In the genomic region with DNA sequence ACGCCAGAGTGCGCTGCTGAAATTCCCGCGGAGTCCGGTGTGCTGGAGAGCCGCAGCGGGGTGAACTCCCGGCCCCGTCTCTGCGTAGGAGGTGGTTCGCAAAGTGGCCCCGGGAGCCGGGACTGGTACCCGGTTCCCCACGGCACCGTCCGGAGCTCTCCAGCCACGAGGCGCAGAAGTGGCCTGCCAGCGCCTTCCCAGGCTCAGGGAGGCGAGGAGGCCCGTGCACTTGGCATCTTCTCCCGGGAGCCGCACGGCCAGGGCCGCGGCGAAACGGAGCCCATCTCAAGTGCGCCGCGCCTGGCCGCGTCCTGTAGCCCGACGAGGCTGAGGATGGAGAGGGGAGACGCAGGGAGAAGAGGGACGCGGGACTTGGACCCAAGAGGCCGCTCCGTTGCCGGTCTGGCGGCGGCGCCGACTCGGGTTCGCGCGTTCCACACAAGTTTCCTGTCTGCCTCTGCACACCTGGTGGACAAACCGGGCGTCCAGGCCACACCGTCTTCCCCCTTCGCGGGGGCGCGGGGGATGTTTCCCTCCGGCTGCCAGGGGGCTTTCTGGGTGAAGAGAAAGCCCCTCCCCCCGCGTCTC, we compare ENCODE assay signal across 1 cellular context.
TF ChIP-seq lines count a peak whose summit lies in the region.

No MANE protein-coding gene starts in this region.

TF ChIP-seq in SK-N-SH, 30 proteins besides CTCF, POLR2A, EP300 and RAD21 (continued from another document):
- TF ChIP-seq, protein P1, sequence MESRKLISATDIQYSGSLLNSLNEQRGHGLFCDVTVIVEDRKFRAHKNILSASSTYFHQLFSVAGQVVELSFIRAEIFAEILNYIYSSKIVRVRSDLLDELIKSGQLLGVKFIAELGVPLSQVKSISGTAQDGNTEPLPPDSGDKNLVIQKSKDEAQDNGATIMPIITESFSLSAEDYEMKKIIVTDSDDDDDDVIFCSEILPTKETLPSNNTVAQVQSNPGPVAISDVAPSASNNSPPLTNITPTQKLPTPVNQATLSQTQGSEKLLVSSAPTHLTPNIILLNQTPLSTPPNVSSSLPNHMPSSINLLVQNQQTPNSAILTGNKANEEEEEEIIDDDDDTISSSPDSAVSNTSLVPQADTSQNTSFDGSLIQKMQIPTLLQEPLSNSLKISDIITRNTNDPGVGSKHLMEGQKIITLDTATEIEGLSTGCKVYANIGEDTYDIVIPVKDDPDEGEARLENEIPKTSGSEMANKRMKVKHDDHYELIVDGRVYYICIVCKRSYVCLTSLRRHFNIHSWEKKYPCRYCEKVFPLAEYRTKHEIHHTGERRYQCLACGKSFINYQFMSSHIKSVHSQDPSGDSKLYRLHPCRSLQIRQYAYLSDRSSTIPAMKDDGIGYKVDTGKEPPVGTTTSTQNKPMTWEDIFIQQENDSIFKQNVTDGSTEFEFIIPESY (IDR thresholded peaks at IDR 0.05; ENCODE audit: borderline replicate concordance, low read depth) = no peak
- no peak for TF ChIP-seq MXI1 (IDR thresholded peaks at IDR 0.05; ENCODE audit: low read depth, low read length)
- no peak for TF ChIP-seq JUND (IDR thresholded peaks at IDR 0.05)
- TF ChIP-seq NFIC (IDR thresholded peaks at IDR 0.05; ENCODE audit: borderline replicate concordance) = no peak
- no peak for TF ChIP-seq SMC3 (IDR thresholded peaks at IDR 0.05; ENCODE audit: low read depth, low read length)
- TF ChIP-seq EZH2phosphoT487 (IDR thresholded peaks at IDR 0.05; ENCODE audit: borderline replicate concordance, low read depth) = no peak
- TF ChIP-seq TCF12 (IDR thresholded peaks at IDR 0.05) = no peak
- no peak for TF ChIP-seq RCOR1 (IDR thresholded peaks at IDR 0.05; ENCODE audit: low read length)
- TF ChIP-seq, protein P2, sequence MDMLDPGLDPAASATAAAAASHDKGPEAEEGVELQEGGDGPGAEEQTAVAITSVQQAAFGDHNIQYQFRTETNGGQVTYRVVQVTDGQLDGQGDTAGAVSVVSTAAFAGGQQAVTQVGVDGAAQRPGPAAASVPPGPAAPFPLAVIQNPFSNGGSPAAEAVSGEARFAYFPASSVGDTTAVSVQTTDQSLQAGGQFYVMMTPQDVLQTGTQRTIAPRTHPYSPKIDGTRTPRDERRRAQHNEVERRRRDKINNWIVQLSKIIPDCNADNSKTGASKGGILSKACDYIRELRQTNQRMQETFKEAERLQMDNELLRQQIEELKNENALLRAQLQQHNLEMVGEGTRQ (IDR thresholded peaks at IDR 0.05; ENCODE audit: borderline replicate concordance, low read depth, low read length) = no peak
- TF ChIP-seq SIN3A (IDR thresholded peaks at IDR 0.05; ENCODE audit: borderline replicate concordance, low read depth, low read length) = no peak
- TF ChIP-seq, protein P3, sequence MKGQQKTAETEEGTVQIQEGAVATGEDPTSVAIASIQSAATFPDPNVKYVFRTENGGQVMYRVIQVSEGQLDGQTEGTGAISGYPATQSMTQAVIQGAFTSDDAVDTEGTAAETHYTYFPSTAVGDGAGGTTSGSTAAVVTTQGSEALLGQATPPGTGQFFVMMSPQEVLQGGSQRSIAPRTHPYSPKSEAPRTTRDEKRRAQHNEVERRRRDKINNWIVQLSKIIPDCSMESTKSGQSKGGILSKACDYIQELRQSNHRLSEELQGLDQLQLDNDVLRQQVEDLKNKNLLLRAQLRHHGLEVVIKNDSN (IDR thresholded peaks at IDR 0.05; ENCODE audit: borderline replicate concordance, low read depth) = no peak
- TF ChIP-seq MEF2A (IDR thresholded peaks at IDR 0.05; ENCODE audit: borderline replicate concordance, low read depth) = no peak
